ENCODE assay signal across 8 cellular contexts in genomic region chrX:136780738-136781137, GRCh38. TPM values are rescaled to one million over a fixed set of nuclear protein-coding genes. Genes with fewer than 3 reads are reported as not detected.
DNase-seq lines count a peak whose midpoint lies in the region; ATAC-seq, FAIRE-seq and TF ChIP-seq lines count a peak whose summit lies in the region.

TSS of gene ARHGEF6 (minus strand) at chrX:136780932. CDS start at chrX:136780882, 50 bp downstream.

- H3K27me3 Mint-ChIP-seq in HFFc6 (ENCODE audit: insufficient read depth) (no peaks in the 10 kb centered on the region), glutamatergic neuron (ENCODE audit: unreplicated experiment) (peaks cover 3% of the 10 kb centered on the region)
- H3K27me3 Mint-ChIP-seq in T-helper 2 cell treated with Interferon-gamma antibody and Interleukin-4, amounts not matched to agents 5 μg/mL and 100 μg/mL, for 36 hours (ENCODE audit: low read depth), result no peaks in the 10 kb centered on the region

- TF ChIP-seq CTCF in HFFc6 (IDR thresholded peaks at IDR 0.05) (no peak), glutamatergic neuron (IDR thresholded peaks at IDR 0.05; ENCODE audit: partially characterized antibody, unreplicated experiment) (no peak), subcutaneous adipose tissue (IDR thresholded peaks at IDR 0.05; ENCODE audit: low read depth) (no peak)

- H3K4me3 Mint-ChIP-seq in HFFc6, result peak within 1 kb of the TSS; percentile 86
- peak within 1 kb of the TSS; percentile 95 for H3K4me3 Mint-ChIP-seq in T-helper 2 cell treated with Interferon-gamma antibody and Interleukin-4, amounts not matched to agents 5 μg/mL and 100 μg/mL, for 36 hours
- H3K4me3 Mint-ChIP-seq in glutamatergic neuron (ENCODE audit: unreplicated experiment), result no peak within 1 kb of the TSS

- H3K36me3 Mint-ChIP-seq in HFFc6 (ENCODE audit: low read depth) (no peaks in the 10 kb centered on the region), glutamatergic neuron (ENCODE audit: unreplicated experiment) (no peaks in the 10 kb centered on the region)
- peaks cover 42% of the 10 kb centered on the region for H3K36me3 Mint-ChIP-seq in T-helper 2 cell treated with Interferon-gamma antibody and Interleukin-4, amounts not matched to agents 5 μg/mL and 100 μg/mL, for 36 hours (ENCODE audit: low read depth)

- ATAC-seq in HG02973 (IDR thresholded peaks at IDR 0.05; ENCODE audit: unreplicated experiment) (no peak), GM21528 (IDR thresholded peaks at IDR 0.05; ENCODE audit: low FRiP score, unreplicated experiment) (no peak)

- FAIRE-seq in RCC 7860 (lab: Jason Lieb, UNC), result no peak

- H3K4me1 Mint-ChIP-seq in HFFc6 (ENCODE audit: low read depth) (peaks cover 38% of the 10 kb centered on the region), glutamatergic neuron (ENCODE audit: low read depth, unreplicated experiment) (peaks cover 7% of the 10 kb centered on the region)
- peaks cover 52% of the 10 kb centered on the region for H3K4me1 Mint-ChIP-seq in T-helper 2 cell treated with Interferon-gamma antibody and Interleukin-4, amounts not matched to agents 5 μg/mL and 100 μg/mL, for 36 hours (ENCODE audit: low read depth)

- H3K9me3 Mint-ChIP-seq in HFFc6 (no peaks in the 10 kb centered on the region), glutamatergic neuron (ENCODE audit: unreplicated experiment) (no peaks in the 10 kb centered on the region)
- peaks cover 2% of the 10 kb centered on the region for H3K9me3 Mint-ChIP-seq in T-helper 2 cell treated with Interferon-gamma antibody and Interleukin-4, amounts not matched to agents 5 μg/mL and 100 μg/mL, for 36 hours

- H3K27ac Mint-ChIP-seq in HFFc6, result peak within 1 kb of the TSS; percentile 80
- H3K27ac Mint-ChIP-seq in T-helper 2 cell treated with Interferon-gamma antibody and Interleukin-4, amounts not matched to agents 5 μg/mL and 100 μg/mL, for 36 hours, result peak within 1 kb of the TSS; percentile 95
- H3K27ac Mint-ChIP-seq in glutamatergic neuron (ENCODE audit: unreplicated experiment), result no peak within 1 kb of the TSS

- peak; percentile 39 for DNase-seq in EH (ENCODE audit: low read depth)
- no peak for DNase-seq in HFFc6
- peak; percentile 37 for DNase-seq in T-helper 2 cell treated with Interferon-gamma antibody and Interleukin-4, amounts not matched to agents 5 μg/mL and 100 μg/mL, for 36 hours (ENCODE audit: low spot score)
- no peak for DNase-seq in glutamatergic neuron
- DNase-seq in RCC 7860 (ENCODE audit: low spot score), result no peak

RNA-seq across cellular contexts. Expression of gene ARHGEF6, which starts in this region (rescaled TPM):
- 1 to 10 TPM; 2.5 to 5.4 (median 4.9) TPM for total RNA-seq in HFFc6 (2021; fragmentation: NEBNext Ultra II Directional; extraction: Animal tissue kit (Norgen Biotek cat#: 25700))
- 59.5 TPM for total RNA-seq in glutamatergic neuron (ENCODE audit: unreplicated experiment)
- total RNA-seq in subcutaneous adipose tissue, result 10 to 100 TPM; 72.3 to 95.2 (median 72.9) TPM

Comparison
In these comparisons a context has a peak if more than half of its experiments do, and no peak if none do; other contexts are left out.
1. DNase-seq: peak in EH (single experiment) and T-helper 2 cell treated with Interferon-gamma antibody and Interleukin-4, amounts not matched to agents 5 μg/mL and 100 μg/mL, for 36 hours (single experiment); none in HFFc6 (single experiment), glutamatergic neuron (single experiment) and RCC 7860 (single experiment).